15 cellular contexts compared by ENCODE assay signal in genomic region chr3:141576744-141577052, GRCh38.
DNase-seq lines count a peak whose midpoint lies in the region; ATAC-seq and TF ChIP-seq lines count a peak whose summit lies in the region.
"Had no signal": no experiment of that assay in that cellular context is flagged by ENCODE, and none has a peak within 500 bp of the region (broad histone marks: within the 10 kb centered on the region; RNA-seq: fewer than 3 reads in every experiment).

No MANE protein-coding gene starts in this region.

- H3K9me3 Mint-ChIP-seq in activated naive CD8-positive, alpha-beta T cell (ENCODE audit: low read depth): no peaks in the 10 kb centered on the region
- no peaks in the 10 kb centered on the region for H3K9me3 Mint-ChIP-seq in activated naive CD8-positive, alpha-beta T cell treated with anti-CD3 and anti-CD28 coated beads, Interleukin-2, amount 50 U/mL, for 24 hours
- H3K9me3 Mint-ChIP-seq in immature natural killer cell: no peaks in the 10 kb centered on the region
- no peaks in the 10 kb centered on the region for H3K9me3 Mint-ChIP-seq in stimulated activated effector memory CD8-positive, alpha-beta T cell treated with anti-CD3 and anti-CD28 coated beads, Interleukin-12 subunit alpha, Interleukin-12 subunit beta, amount 100 ng/mL, for 72 hours
- H3K9me3 Mint-ChIP-seq in activated CD8-positive, alpha-beta T cell treated with anti-CD3 and anti-CD28 coated beads, Interleukin-2, amount 10 ng/mL, durations not matched to agents 7 days and 5 days (ENCODE audit: insufficient read depth): no peaks in the 10 kb centered on the region
- H3K9me3 Mint-ChIP-seq: activated CD4-positive, alpha-beta memory T cell treated with anti-CD3 and anti-CD28 coated beads, Interleukin-2, amount 10 ng/mL, durations not matched to agents 7 days and 5 days had no signal

- no peak overlapping the region for H3K27ac ChIP-seq in Panc1 (ENCODE audit: low read length)
- H3K27ac ChIP-seq: SJSA1, suprapubic skin had no signal

- peaks cover 28% of the 10 kb centered on the region for H3K36me3 ChIP-seq in Panc1 (ENCODE audit: control insufficient read depth, insufficient read depth, low read length)

- H3K4me3 ChIP-seq in Panc1 (ENCODE audit: low read depth in 2 of 2, low read length in 2 of 2): no peak overlapping the region
- H3K4me3 ChIP-seq: GM12878, mucosa of descending colon, SJSA1, suprapubic skin had no signal

- H3K27ac Mint-ChIP-seq in activated naive CD8-positive, alpha-beta T cell: peak overlapping the region; percentile 85
- no peak overlapping the region for H3K27ac Mint-ChIP-seq in activated naive CD8-positive, alpha-beta T cell treated with anti-CD3 and anti-CD28 coated beads, Interleukin-2, amount 50 U/mL, for 24 hours
- H3K27ac Mint-ChIP-seq in immature natural killer cell: peak overlapping the region in 4 of 6 donors; percentile 30 to 82 (median 64)
- peak overlapping the region; percentile 30 for H3K27ac Mint-ChIP-seq in stimulated activated effector memory CD8-positive, alpha-beta T cell treated with anti-CD3 and anti-CD28 coated beads, Interleukin-12 subunit alpha, Interleukin-12 subunit beta, amount 100 ng/mL, for 72 hours
- no peak overlapping the region for H3K27ac Mint-ChIP-seq in activated CD8-positive, alpha-beta T cell treated with anti-CD3 and anti-CD28 coated beads, Interleukin-2, amount 10 ng/mL, durations not matched to agents 7 days and 5 days

- in situ Hi-C loops in Panc1 (cut with HindIII; ENCODE audit: low pct_unique_long_range_greater_than_20kb, low sequenced_read_pairs): no loop called here

- H3K27me3 ChIP-seq in Panc1 (ENCODE audit: control insufficient read depth, insufficient read depth, low read length): no peaks in the 10 kb centered on the region
- H3K27me3 ChIP-seq: SJSA1, suprapubic skin had no signal

- BruUV-seq in Panc1 (replicated peaks; lab: Mats Ljungman, UMichigan): no TSS peak

- no peaks in the 10 kb centered on the region for H3K4me1 ChIP-seq in Panc1 (ENCODE audit: control insufficient read depth, insufficient read depth, low read length)
- H3K4me1 ChIP-seq: suprapubic skin had no signal

- H3K4me1 Mint-ChIP-seq in activated naive CD8-positive, alpha-beta T cell (ENCODE audit: low read depth): peaks cover 18% of the 10 kb centered on the region
- peaks cover 12% of the 10 kb centered on the region for H3K4me1 Mint-ChIP-seq in activated naive CD8-positive, alpha-beta T cell treated with anti-CD3 and anti-CD28 coated beads, Interleukin-2, amount 50 U/mL, for 24 hours
- peaks cover 6 to 27% of the 10 kb centered on the region in 2 donors for H3K4me1 Mint-ChIP-seq in immature natural killer cell
- H3K4me1 Mint-ChIP-seq in stimulated activated effector memory CD8-positive, alpha-beta T cell treated with anti-CD3 and anti-CD28 coated beads, Interleukin-12 subunit alpha, Interleukin-12 subunit beta, amount 100 ng/mL, for 72 hours: peaks cover 4% of the 10 kb centered on the region
- H3K4me1 Mint-ChIP-seq in activated CD8-positive, alpha-beta T cell treated with anti-CD3 and anti-CD28 coated beads, Interleukin-2, amount 10 ng/mL, durations not matched to agents 7 days and 5 days (ENCODE audit: low read depth): peaks cover 10% of the 10 kb centered on the region

- intact Hi-C loops in Panc1 (cut with micrococcal nuclease; ENCODE audit: unreplicated experiment): no loop called here

- H3K9me3 ChIP-seq in Panc1 (ENCODE audit: control insufficient read depth, insufficient read depth, low read depth, low read length): no peaks in the 10 kb centered on the region
- H3K9me3 ChIP-seq: mucosa of descending colon, SJSA1, suprapubic skin had no signal

- no peak overlapping the region for H3K4me3 Mint-ChIP-seq in activated naive CD8-positive, alpha-beta T cell
- no peak overlapping the region for H3K4me3 Mint-ChIP-seq in activated naive CD8-positive, alpha-beta T cell treated with anti-CD3 and anti-CD28 coated beads, Interleukin-2, amount 50 U/mL, for 24 hours
- no peak overlapping the region for H3K4me3 Mint-ChIP-seq in immature natural killer cell
- H3K4me3 Mint-ChIP-seq in stimulated activated effector memory CD8-positive, alpha-beta T cell treated with anti-CD3 and anti-CD28 coated beads, Interleukin-12 subunit alpha, Interleukin-12 subunit beta, amount 100 ng/mL, for 72 hours: no peak overlapping the region
- H3K4me3 Mint-ChIP-seq in activated CD8-positive, alpha-beta T cell treated with anti-CD3 and anti-CD28 coated beads, Interleukin-2, amount 10 ng/mL, durations not matched to agents 7 days and 5 days: no peak overlapping the region

- POLR2A ChIA-PET in Panc1 (lab: Charles Lee): no interaction called here
- POLR2A ChIA-PET in activated CD8-positive, alpha-beta T cell treated with anti-CD3 and anti-CD28 coated beads, Interleukin-2, amount 10 ng/mL, durations not matched to agents 7 days and 5 days (lab: Charles Lee): interaction anchor here (1.2 kb wide), 1 partner anchor 90 kb away, joined by 3 read pairs; the partner anchor contains the start of gene RASA2

- ATAC-seq in activated naive CD8-positive, alpha-beta T cell treated with anti-CD3 and anti-CD28 coated beads, Interleukin-2, amount 50 U/mL, for 24 hours: no peak
- ATAC-seq in Panc1: no peak
- ATAC-seq in stimulated activated effector memory CD8-positive, alpha-beta T cell treated with anti-CD3 and anti-CD28 coated beads, Interleukin-12 subunit alpha, Interleukin-12 subunit beta, amount 100 ng/mL, for 72 hours: no peak
- ATAC-seq in activated CD8-positive, alpha-beta T cell treated with anti-CD3 and anti-CD28 coated beads, Interleukin-2, amount 10 ng/mL, durations not matched to agents 7 days and 5 days: no peak

- no peak for DNase-seq in activated naive CD8-positive, alpha-beta T cell treated with anti-CD3 and anti-CD28 coated beads, Interleukin-2, amount 50 U/mL, for 24 hours
- DNase-seq in Panc1 (ENCODE audit: low read depth, low spot score) (no peak), immature natural killer cell (no peak), SK-N-DZ (ENCODE audit: low spot score) (no peak), globus pallidus (ENCODE audit: low spot score) (no peak)
- DNase-seq in stimulated activated effector memory CD8-positive, alpha-beta T cell treated with anti-CD3 and anti-CD28 coated beads, Interleukin-12 subunit alpha, Interleukin-12 subunit beta, amount 100 ng/mL, for 72 hours (ENCODE audit: low spot score in 2 of 2): no peak
- no peak for DNase-seq in activated CD8-positive, alpha-beta T cell treated with anti-CD3 and anti-CD28 coated beads, Interleukin-2, amount 10 ng/mL, durations not matched to agents 7 days and 5 days
- DNase-seq: activated CD4-positive, alpha-beta memory T cell treated with anti-CD3 and anti-CD28 coated beads, Interleukin-2, amount 10 ng/mL, durations not matched to agents 7 days and 5 days; activated naive CD4-positive, alpha-beta T cell treated with Interleukin-2 at 50 U/mL for 16 hours; amniotic stem cell; mucosa of descending colon had no signal

- CTCF ChIA-PET in Panc1 (lab: Charles Lee): interaction anchor here (0.6 to 1.7 kb wide), 3 partner anchors 11 to 299 kb away, joined by 3 to 6 read pairs (median 4); no protein-coding TSS in a partner anchor
- CTCF ChIA-PET in activated CD8-positive, alpha-beta T cell treated with anti-CD3 and anti-CD28 coated beads, Interleukin-2, amount 10 ng/mL, durations not matched to agents 7 days and 5 days (lab: Charles Lee): interaction anchor here (0.7 to 2.9 kb wide), 17 partner anchors 10 to 336 kb away, joined by 3 to 10 read pairs (median 4); partner anchors contain the start of gene RNF7

- TF ChIP-seq CTCF in Panc1 (IDR thresholded peaks at IDR 0.05): peak; percentile 42; the same call in 1 of the 2 replicates

- H3K27me3 Mint-ChIP-seq in activated naive CD8-positive, alpha-beta T cell: no peaks in the 10 kb centered on the region
- H3K27me3 Mint-ChIP-seq in activated naive CD8-positive, alpha-beta T cell treated with anti-CD3 and anti-CD28 coated beads, Interleukin-2, amount 50 U/mL, for 24 hours: no peaks in the 10 kb centered on the region
- H3K27me3 Mint-ChIP-seq in immature natural killer cell (ENCODE audit: low read depth in 3 of 3): peaks cover 0 to 2% (median 0%) of the 10 kb centered on the region in 3 donors
- no peaks in the 10 kb centered on the region for H3K27me3 Mint-ChIP-seq in activated CD8-positive, alpha-beta T cell treated with anti-CD3 and anti-CD28 coated beads, Interleukin-2, amount 10 ng/mL, durations not matched to agents 7 days and 5 days (ENCODE audit: low read depth)
- H3K27me3 Mint-ChIP-seq: activated CD4-positive, alpha-beta memory T cell treated with anti-CD3 and anti-CD28 coated beads, Interleukin-2, amount 10 ng/mL, durations not matched to agents 7 days and 5 days had no signal

- H3K36me3 Mint-ChIP-seq in activated naive CD8-positive, alpha-beta T cell: peaks cover 9% of the 10 kb centered on the region
- peaks cover 37% of the 10 kb centered on the region for H3K36me3 Mint-ChIP-seq in activated naive CD8-positive, alpha-beta T cell treated with anti-CD3 and anti-CD28 coated beads, Interleukin-2, amount 50 U/mL, for 24 hours (ENCODE audit: low read depth)
- H3K36me3 Mint-ChIP-seq in immature natural killer cell: peaks cover 5 to 43% (median 12%) of the 10 kb centered on the region in 3 donors
- H3K36me3 Mint-ChIP-seq in stimulated activated effector memory CD8-positive, alpha-beta T cell treated with anti-CD3 and anti-CD28 coated beads, Interleukin-12 subunit alpha, Interleukin-12 subunit beta, amount 100 ng/mL, for 72 hours: peaks cover 100% of the 10 kb centered on the region
- H3K36me3 Mint-ChIP-seq in activated CD8-positive, alpha-beta T cell treated with anti-CD3 and anti-CD28 coated beads, Interleukin-2, amount 10 ng/mL, durations not matched to agents 7 days and 5 days (ENCODE audit: low read depth): peaks cover 54% of the 10 kb centered on the region

Comparison
In these comparisons a context has a peak if more than half of its experiments do, and no peak if none do; other contexts are left out.
1. H3K27ac Mint-ChIP-seq: peak in activated naive CD8-positive, alpha-beta T cell (single experiment), immature natural killer cell (4 of 6) and stimulated activated effector memory CD8-positive, alpha-beta T cell treated with anti-CD3 and anti-CD28 coated beads, Interleukin-12 subunit alpha, Interleukin-12 subunit beta, amount 100 ng/mL, for 72 hours (single experiment); none in activated naive CD8-positive, alpha-beta T cell treated with anti-CD3 and anti-CD28 coated beads, Interleukin-2, amount 50 U/mL, for 24 hours (single experiment) and activated CD8-positive, alpha-beta T cell treated with anti-CD3 and anti-CD28 coated beads, Interleukin-2, amount 10 ng/mL, durations not matched to agents 7 days and 5 days (single experiment).